ENCODE assay signal across 32 cellular contexts in genomic region chr2:2633017-2633416, GRCh38.
"Had no signal": no experiment of that assay in that cellular context is flagged by ENCODE, and none has a peak within 500 bp of the region (broad histone marks: within the 10 kb centered on the region; RNA-seq: fewer than 3 reads in every experiment).

No MANE protein-coding gene starts in this region.

- H3K4me3 Mint-ChIP-seq: activated CD4-positive, alpha-beta memory T cell treated with anti-CD3 and anti-CD28 coated beads, Interleukin-2, amount 10 ng/mL, durations not matched to agents 7 days and 5 days; activated CD4-positive, alpha-beta T cell treated with anti-CD3 and anti-CD28 coated beads, Interleukin-2, amount 10 ng/mL, durations not matched to agents 7 days and 5 days; activated naive CD4-positive, alpha-beta T cell treated with anti-CD3 and anti-CD28 coated beads, Interleukin-2, amount 10 ng/mL, durations not matched to agents 7 days and 5 days; activated naive CD8-positive, alpha-beta T cell treated with anti-CD3 and anti-CD28 coated beads, Interleukin-2, amount 10 ng/mL, durations not matched to agents 7 days and 5 days; activated T-cell treated with anti-CD3 and anti-CD28 coated beads, Interleukin-2, amount 50 U/mL, for 24 hours; activated T-cell treated with anti-CD3 and anti-CD28 coated beads, Interleukin-2, amount 50 U/mL, for 72 hours; brain; effector memory CD8-positive, alpha-beta T cell; WTC11 had no signal

- H3K36me3 Mint-ChIP-seq: activated naive CD4-positive, alpha-beta T cell treated with anti-CD3 and anti-CD28 coated beads, Interleukin-2, amount 10 ng/mL, durations not matched to agents 7 days and 5 days; activated naive CD8-positive, alpha-beta T cell treated with anti-CD3 and anti-CD28 coated beads, Interleukin-2, amount 10 ng/mL, durations not matched to agents 7 days and 5 days; brain; WTC11 had no signal

- H3K27me3 Mint-ChIP-seq: activated CD4-positive, alpha-beta memory T cell treated with anti-CD3 and anti-CD28 coated beads, Interleukin-2, amount 10 ng/mL, durations not matched to agents 7 days and 5 days; activated naive CD8-positive, alpha-beta T cell treated with anti-CD3 and anti-CD28 coated beads, Interleukin-2, amount 10 ng/mL, durations not matched to agents 7 days and 5 days had no signal

- FAIRE-seq: endometrium, endothelial cell of umbilical vein, frontal cortex had no signal

- H3K4me1 Mint-ChIP-seq: activated CD4-positive, alpha-beta memory T cell treated with anti-CD3 and anti-CD28 coated beads, Interleukin-2, amount 10 ng/mL, durations not matched to agents 7 days and 5 days; activated CD4-positive, alpha-beta T cell treated with anti-CD3 and anti-CD28 coated beads, Interleukin-2, amount 10 ng/mL, durations not matched to agents 7 days and 5 days; activated naive CD4-positive, alpha-beta T cell treated with anti-CD3 and anti-CD28 coated beads, Interleukin-2, amount 10 ng/mL, durations not matched to agents 7 days and 5 days; activated naive CD8-positive, alpha-beta T cell treated with anti-CD3 and anti-CD28 coated beads, Interleukin-2, amount 10 ng/mL, durations not matched to agents 7 days and 5 days had no signal

- DNase-seq: activated CD4-positive, alpha-beta memory T cell treated with anti-CD3 and anti-CD28 coated beads, Interleukin-2, amount 10 ng/mL, durations not matched to agents 7 days and 5 days; activated CD4-positive, alpha-beta T cell treated with anti-CD3 and anti-CD28 coated beads for 1 hour; activated CD4-positive, alpha-beta T cell treated with anti-CD3 and anti-CD28 coated beads for 4 hours; activated CD4-positive, alpha-beta T cell treated with anti-CD3 and anti-CD28 coated beads, Interleukin-2, amount 10 ng/mL, durations not matched to agents 7 days and 5 days; activated CD4-positive, alpha-beta T cell treated with anti-CD3 and anti-CD28 coated beads, Interleukin-2, amount 50 U/mL, for 4 hours; activated CD8-positive, alpha-beta memory T cell treated with anti-CD3 and anti-CD28 coated beads, Interleukin-2, amount 50 U/mL, for 48 hours; activated gamma-delta T cell; activated naive CD4-positive, alpha-beta T cell; activated naive CD4-positive, alpha-beta T cell treated with anti-CD3 and anti-CD28 coated beads, Interleukin-2, amount 10 ng/mL, durations not matched to agents 7 days and 5 days; activated naive CD8-positive, alpha-beta T cell treated with anti-CD3 and anti-CD28 coated beads, Interleukin-2, amount 10 ng/mL, durations not matched to agents 7 days and 5 days; activated T-cell treated with anti-CD3 and anti-CD28 coated beads for 4 hours; activated T-cell treated with anti-CD3 and anti-CD28 coated beads, Interleukin-2, amount 50 U/mL, for 24 hours; activated T-cell treated with anti-CD3 and anti-CD28 coated beads, Interleukin-2, amount 50 U/mL, for 72 hours; central memory CD4-positive, alpha-beta T cell; cerebellar nuclear complex; cortex of kidney; dermis blood vessel endothelial cell; effector CD4-positive, alpha-beta T cell; effector memory CD8-positive, alpha-beta T cell; foreskin fibroblast; T-helper 2 cell had no signal

- H3K27ac ChIP-seq: ascending aorta, breast epithelium, cardiac muscle cell, epithelial cell of prostate, VCaP had no signal

- H3K36me3 ChIP-seq: ascending aorta, breast epithelium, cardiac muscle cell had no signal

- H3K9me3 Mint-ChIP-seq: activated CD4-positive, alpha-beta T cell treated with anti-CD3 and anti-CD28 coated beads, Interleukin-2, amount 10 ng/mL, durations not matched to agents 7 days and 5 days; activated naive CD4-positive, alpha-beta T cell treated with anti-CD3 and anti-CD28 coated beads, Interleukin-2, amount 10 ng/mL, durations not matched to agents 7 days and 5 days; activated naive CD8-positive, alpha-beta T cell treated with anti-CD3 and anti-CD28 coated beads, Interleukin-2, amount 10 ng/mL, durations not matched to agents 7 days and 5 days; activated T-cell treated with anti-CD3 and anti-CD28 coated beads, Interleukin-2, amount 50 U/mL, for 24 hours had no signal

- H3K4me3 ChIP-seq: ascending aorta, breast epithelium, cardiac muscle cell had no signal

- H3K9me3 ChIP-seq: ascending aorta, breast epithelium had no signal

- H3K27me3 ChIP-seq: ascending aorta, breast epithelium, cardiac muscle cell had no signal

- H3K4me1 ChIP-seq: ascending aorta, breast epithelium had no signal

- ATAC-seq: activated naive CD4-positive, alpha-beta T cell treated with anti-CD3 and anti-CD28 coated beads, Interleukin-2, amount 50 U/mL, for 72 hours; activated T-cell treated with anti-CD3 and anti-CD28 coated beads, Interleukin-2, amount 50 U/mL, for 72 hours; effector memory CD8-positive, alpha-beta T cell; WTC11 had no signal

- H3K27ac Mint-ChIP-seq: activated CD4-positive, alpha-beta memory T cell treated with anti-CD3 and anti-CD28 coated beads, Interleukin-2, amount 10 ng/mL, durations not matched to agents 7 days and 5 days; activated CD4-positive, alpha-beta T cell treated with anti-CD3 and anti-CD28 coated beads, Interleukin-2, amount 10 ng/mL, durations not matched to agents 7 days and 5 days; activated naive CD4-positive, alpha-beta T cell treated with anti-CD3 and anti-CD28 coated beads, Interleukin-2, amount 10 ng/mL, durations not matched to agents 7 days and 5 days; activated naive CD4-positive, alpha-beta T cell treated with anti-CD3 and anti-CD28 coated beads, Interleukin-2, amount 50 U/mL, for 72 hours; activated naive CD8-positive, alpha-beta T cell treated with anti-CD3 and anti-CD28 coated beads, Interleukin-2, amount 10 ng/mL, durations not matched to agents 7 days and 5 days; activated T-cell treated with anti-CD3 and anti-CD28 coated beads, Interleukin-2, amount 50 U/mL, for 24 hours; activated T-cell treated with anti-CD3 and anti-CD28 coated beads, Interleukin-2, amount 50 U/mL, for 72 hours; effector memory CD8-positive, alpha-beta T cell; WTC11 had no signal
